ENCODE assay signal across 8 cellular contexts in the genomic region with DNA sequence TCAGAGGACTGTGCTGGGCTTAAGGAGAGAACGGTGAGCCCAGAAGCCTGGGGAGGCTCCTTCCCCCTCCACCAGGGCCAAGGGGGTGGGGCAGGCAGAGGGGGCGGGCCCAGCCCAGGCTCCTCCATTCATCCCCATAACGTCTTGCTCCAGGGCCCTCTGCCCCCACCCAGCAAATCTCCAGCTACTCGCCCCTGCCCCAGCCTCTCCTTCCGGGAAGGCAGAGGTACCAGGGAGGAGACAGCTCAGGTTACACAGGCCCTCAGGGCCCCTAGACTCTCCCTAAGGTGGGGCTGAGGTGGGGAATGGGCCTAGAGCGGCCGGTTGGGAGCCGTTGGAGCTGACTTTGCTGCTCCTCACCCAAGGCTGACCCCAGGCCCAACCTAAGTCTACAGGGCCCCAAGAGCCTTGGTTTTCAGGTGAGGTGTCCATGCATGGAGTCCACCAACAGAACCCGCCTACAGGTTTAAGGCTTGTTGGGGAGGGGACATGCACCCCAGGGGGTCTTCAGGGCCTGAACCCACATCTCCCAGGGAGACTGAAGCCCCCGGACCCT. TPM values are rescaled to one million over a fixed set of nuclear protein-coding genes. Genes with fewer than 3 reads are reported as not detected.
DNase-seq lines count a peak whose midpoint lies in the region; ATAC-seq and TF ChIP-seq lines count a peak whose summit lies in the region.

No MANE protein-coding gene starts in this region.

- H3K9me3 Mint-ChIP-seq in activated naive CD8-positive, alpha-beta T cell (ENCODE audit: low read depth) = no peaks in the 10 kb centered on the region
- H3K9me3 Mint-ChIP-seq in activated naive CD8-positive, alpha-beta T cell treated with anti-CD3 and anti-CD28 coated beads for 36 hours = no peaks in the 10 kb centered on the region
- no peaks in the 10 kb centered on the region for H3K9me3 Mint-ChIP-seq in activated T-cell treated with anti-CD3 and anti-CD28 coated beads, Interleukin-2, amount 50 U/mL, for 72 hours

- H3K27me3 ChIP-seq in body of pancreas (no peaks in the 10 kb centered on the region), transverse colon (peaks cover 55% of the 10 kb centered on the region)

- peak overlapping the region; percentile 57 for H3K4me3 Mint-ChIP-seq in activated naive CD8-positive, alpha-beta T cell
- no peak overlapping the region for H3K4me3 Mint-ChIP-seq in activated naive CD8-positive, alpha-beta T cell treated with anti-CD3 and anti-CD28 coated beads for 36 hours
- no peak overlapping the region for H3K4me3 Mint-ChIP-seq in activated T-cell treated with anti-CD3 and anti-CD28 coated beads, Interleukin-2, amount 50 U/mL, for 72 hours

- H3K9me3 ChIP-seq in body of pancreas (no peaks in the 10 kb centered on the region), transverse colon (no peaks in the 10 kb centered on the region)

- H3K27ac Mint-ChIP-seq in activated naive CD8-positive, alpha-beta T cell = no peak overlapping the region
- no peak overlapping the region for H3K27ac Mint-ChIP-seq in activated naive CD8-positive, alpha-beta T cell treated with anti-CD3 and anti-CD28 coated beads for 36 hours
- no peak overlapping the region for H3K27ac Mint-ChIP-seq in activated T-cell treated with anti-CD3 and anti-CD28 coated beads, Interleukin-2, amount 50 U/mL, for 72 hours

- no peaks in the 10 kb centered on the region for H3K36me3 Mint-ChIP-seq in activated naive CD8-positive, alpha-beta T cell
- H3K36me3 Mint-ChIP-seq in activated naive CD8-positive, alpha-beta T cell treated with anti-CD3 and anti-CD28 coated beads for 36 hours = no peaks in the 10 kb centered on the region
- H3K36me3 Mint-ChIP-seq in activated T-cell treated with anti-CD3 and anti-CD28 coated beads, Interleukin-2, amount 50 U/mL, for 72 hours (ENCODE audit: insufficient read depth in 2 of 2) = no peaks in the 10 kb centered on the region

- H3K27ac ChIP-seq in body of pancreas (peak overlapping the region; percentile 55 to 88 (median 79)), transverse colon (peak overlapping the region; percentile 86 to 97 (median 88))

- intact Hi-C loops in body of pancreas (cut with DNase I) (no loop called here), transverse colon (cut with DNase I; ENCODE audit: low total_unique reads) (no loop called here)

- ATAC-seq in body of pancreas = peak; percentile 8
- no peak for ATAC-seq in HG02798 (IDR thresholded peaks at IDR 0.05; ENCODE audit: poor library complexity, unreplicated experiment)
- ATAC-seq in GM18498 (IDR thresholded peaks at IDR 0.05; ENCODE audit: unreplicated experiment) = no peak
- ATAC-seq in activated T-cell treated with anti-CD3 and anti-CD28 coated beads, Interleukin-2, amount 50 U/mL, for 72 hours (replicated peaks in 1 of 2) = no peak

- TF ChIP-seq EP300 in transverse colon (IDR thresholded peaks at IDR 0.05; ENCODE audit: low read depth) = no peak

- no peak for DNase-seq in activated naive CD8-positive, alpha-beta T cell treated with anti-CD3 and anti-CD28 coated beads for 36 hours
- DNase-seq in body of pancreas (peak in 2 of 4 donors; percentile 43 to 56), kidney tubule cell (ENCODE audit: low spot score) (peak; percentile 89), transverse colon (peak; percentile 28)
- DNase-seq in activated T-cell treated with anti-CD3 and anti-CD28 coated beads, Interleukin-2, amount 50 U/mL, for 72 hours = no peak

- H3K27me3 Mint-ChIP-seq in activated naive CD8-positive, alpha-beta T cell = peaks cover 2% of the 10 kb centered on the region
- peaks cover 53% of the 10 kb centered on the region for H3K27me3 Mint-ChIP-seq in activated naive CD8-positive, alpha-beta T cell treated with anti-CD3 and anti-CD28 coated beads for 36 hours
- peaks cover 15% of the 10 kb centered on the region for H3K27me3 Mint-ChIP-seq in activated T-cell treated with anti-CD3 and anti-CD28 coated beads, Interleukin-2, amount 50 U/mL, for 72 hours (ENCODE audit: low read depth)

- 0 to 21% methylated on average over 2 to 10 of the region's 10 CpGs for WGBS in body of pancreas, 2 donors
- WGBS in transverse colon (ENCODE audit: low coverage in 1 of 2), 2 donors = 20% methylated on average over 10 of the region's 10 CpGs; no CpG with 5 or more reads in 1 of the 2 donors

- in situ Hi-C loops in transverse colon (cut with MboI; ENCODE audit: low pct_ligation_motif_present in 1 of 4, low pct_unique_long_range_greater_than_20kb in 1 of 4, low sequenced_read_pairs in 3 of 4) = no loop called here

- H3K36me3 ChIP-seq in body of pancreas (replicated peaks in 1 of 2; ENCODE audit: insufficient read depth in 1 of 2, low read depth in 2 of 2) (no peaks in the 10 kb centered on the region), transverse colon (no peaks in the 10 kb centered on the region)

- no peak for TF ChIP-seq POLR2A in body of pancreas (IDR thresholded peaks at IDR 0.05)
- TF ChIP-seq POLR2A in transverse colon (IDR thresholded peaks at IDR 0.05) = no peak

- H3K4me3 ChIP-seq in body of pancreas (peak overlapping the region in 1 of 2 donors; percentile 67), transverse colon (peak overlapping the region; percentile 43 to 92 (median 70))

- peaks cover 6% of the 10 kb centered on the region for H3K4me1 Mint-ChIP-seq in activated naive CD8-positive, alpha-beta T cell (ENCODE audit: low read depth)
- peaks cover 5% of the 10 kb centered on the region for H3K4me1 Mint-ChIP-seq in activated naive CD8-positive, alpha-beta T cell treated with anti-CD3 and anti-CD28 coated beads for 36 hours
- peaks cover 9% of the 10 kb centered on the region for H3K4me1 Mint-ChIP-seq in activated T-cell treated with anti-CD3 and anti-CD28 coated beads, Interleukin-2, amount 50 U/mL, for 72 hours (ENCODE audit: low read depth)

- H3K4me1 ChIP-seq in body of pancreas (peaks cover 89% of the 10 kb centered on the region), transverse colon (peaks cover 53 to 87% (median 60%) of the 10 kb centered on the region in 4 donors)

- TF ChIP-seq CTCF in body of pancreas (IDR thresholded peaks at IDR 0.05) = no peak
- TF ChIP-seq CTCF in transverse colon (IDR thresholded peaks at IDR 0.05) = no peak

RNA-seq across cellular contexts. Expression of a gene that starts 1.2 kb away (rescaled TPM):
- total RNA-seq in activated naive CD8-positive, alpha-beta T cell treated with anti-CD3 and anti-CD28 coated beads for 36 hours = under 1 TPM; 0.38 to 0.91 TPM
- total RNA-seq in body of pancreas = 100 to 1,000 TPM; 115 to 185 TPM
- total RNA-seq in transverse colon = 100 to 1,000 TPM in 2 of 4 donors, 10 to 100 TPM in 2; 33.2 to 269 (median 91.3) TPM
- total RNA-seq in activated T-cell treated with anti-CD3 and anti-CD28 coated beads, Interleukin-2, amount 50 U/mL, for 72 hours = under 1 TPM; 0.86 to 0.99 TPM

RNA-seq across cellular contexts. Expression of a gene that starts 21.0 kb away (rescaled TPM):
- 1,000 to 10,000 TPM; 2,242 to 2,482 TPM for total RNA-seq in activated naive CD8-positive, alpha-beta T cell treated with anti-CD3 and anti-CD28 coated beads for 36 hours
- 100 to 1,000 TPM; 654 to 656 TPM for total RNA-seq in body of pancreas
- total RNA-seq in transverse colon = 1,000 to 10,000 TPM in 3 of 4 donors, 100 to 1,000 TPM in 1; 585 to 2,728 (median 1,375) TPM
- 1,000 to 10,000 TPM; 2,573 to 2,599 TPM for total RNA-seq in activated T-cell treated with anti-CD3 and anti-CD28 coated beads, Interleukin-2, amount 50 U/mL, for 72 hours

RNA-seq across cellular contexts. Expression of a gene that starts 41.2 kb away (rescaled TPM):
- total RNA-seq in activated naive CD8-positive, alpha-beta T cell treated with anti-CD3 and anti-CD28 coated beads for 36 hours = 1 to 10 TPM; 4.9 to 5.3 TPM
- total RNA-seq in body of pancreas = 1 to 10 TPM; 1.6 to 2.6 TPM
- 10 to 100 TPM in 1 of 4 donors, 1 to 10 TPM in 3; 3.7 to 10.1 (median 8.5) TPM for total RNA-seq in transverse colon
- 1 to 10 TPM; 7.1 to 8.3 TPM for total RNA-seq in activated T-cell treated with anti-CD3 and anti-CD28 coated beads, Interleukin-2, amount 50 U/mL, for 72 hours

Comparison
In these comparisons a context has a peak if more than half of its experiments do, and no peak if none do; other contexts are left out.
1. DNase-seq: peak in kidney tubule cell (single experiment) and transverse colon (single experiment); none in activated naive CD8-positive, alpha-beta T cell treated with anti-CD3 and anti-CD28 coated beads for 36 hours (single experiment) and activated T-cell treated with anti-CD3 and anti-CD28 coated beads, Interleukin-2, amount 50 U/mL, for 72 hours (0 of 2).
2. RNA of a gene that starts 1.2 kb away (total RNA-seq): 115 to 185 TPM in body of pancreas and 33.2 to 269 TPM in transverse colon; 0.86 to 0.99 TPM in activated T-cell treated with anti-CD3 and anti-CD28 coated beads, Interleukin-2, amount 50 U/mL, for 72 hours and 0.38 to 0.91 TPM in activated naive CD8-positive, alpha-beta T cell treated with anti-CD3 and anti-CD28 coated beads for 36 hours; every median in the first group is over 10 times any median in the second.